In the genomic region with DNA sequence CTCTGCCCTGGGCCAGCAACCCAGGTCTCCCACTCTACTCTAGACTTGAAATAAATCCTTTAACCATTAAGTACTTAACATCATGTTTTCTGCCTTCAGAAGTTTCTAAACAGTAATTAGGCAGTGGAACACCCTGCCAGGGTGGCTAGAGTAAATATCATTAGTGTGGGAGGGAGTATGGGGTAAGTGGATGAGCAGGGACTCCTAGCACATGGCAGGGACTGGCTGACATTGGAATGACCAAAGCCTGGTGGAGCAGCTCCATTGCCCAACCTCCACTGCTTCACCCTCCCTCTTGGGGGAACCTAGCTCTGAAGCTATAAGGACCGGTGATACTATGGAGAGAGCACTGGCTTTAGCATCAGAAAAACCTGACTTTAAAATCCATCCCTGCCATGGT, we compare ENCODE assay signal across 26 cellular contexts.
"Had no signal": no experiment of that assay in that cellular context is flagged by ENCODE, and none has a peak within 500 bp of the region (broad histone marks: within the 10 kb centered on the region; RNA-seq: fewer than 3 reads in every experiment).

No MANE protein-coding gene starts in this region.

- H3K4me3 ChIP-seq: lung, neural progenitor cell, psoas muscle, right atrium auricular region, right lobe of liver, smooth muscle cell, tibial nerve had no signal

- H3K9me3 ChIP-seq: right lobe of liver had no signal

- H3K27me3 ChIP-seq: neural progenitor cell, neutrophil, right atrium auricular region, right lobe of liver, tibial nerve had no signal

- H3K27ac ChIP-seq: neural progenitor cell, neutrophil, parathyroid adenoma, psoas muscle, right atrium auricular region, right lobe of liver, tibial nerve had no signal

- ATAC-seq: left cardiac atrium; left lobe of liver; natural killer cell; psoas muscle; right lobe of liver; stimulated activated memory B cell treated with anti-CD40 and anti-IgM and Interleukin-4, amounts not matched to agents 10 μg/mL and 1 μg/mL and 100 μg/mL, for 72 hours; stimulated activated naive CD8-positive, alpha-beta T cell treated with anti-CD3 and anti-CD28 coated beads, Interleukin-15, amount 100 ng/mL, for 72 hours had no signal

- H3K4me1 ChIP-seq: neural progenitor cell, parathyroid adenoma, psoas muscle, right atrium auricular region, right lobe of liver, tibial nerve had no signal

- DNase-seq: hippocampal formation; kidney glomerular epithelial cell; left cardiac atrium; mesendoderm; naive B cell; natural killer cell; nephron progenitor cell; occipital lobe; psoas muscle; right lobe of liver; stimulated activated CD4-positive, alpha-beta T cell treated with anti-CD3 and anti-CD28 coated beads, Interleukin-1b, Interleukin-23, amount 100 ng/mL, for 48 hours; stimulated activated CD4-positive, alpha-beta T cell treated with anti-CD3 and anti-CD28 coated beads, Interleukin-2, amount 100 ng/mL, for 48 hours; stimulated activated CD4-positive, alpha-beta T cell treated with anti-CD3 and anti-CD28 coated beads, Interleukin-4, amount 100 ng/mL, for 4 hours; stimulated activated CD8-positive, alpha-beta memory T cell treated with anti-CD3 and anti-CD28 coated beads, Interleukin-4, amount 100 ng/mL, for 48 hours; stimulated activated naive CD4-positive, alpha-beta T cell treated with Interleukin-2 at 50 U/mL for 16 hours; stimulated activated naive CD8-positive, alpha-beta T cell treated with anti-CD3 and anti-CD28 coated beads, Interleukin-15, amount 100 ng/mL, for 72 hours; substantia nigra had no signal

- H3K36me3 ChIP-seq: neural progenitor cell, neutrophil, right atrium auricular region, right lobe of liver, tibial nerve had no signal
